In the genomic region with DNA sequence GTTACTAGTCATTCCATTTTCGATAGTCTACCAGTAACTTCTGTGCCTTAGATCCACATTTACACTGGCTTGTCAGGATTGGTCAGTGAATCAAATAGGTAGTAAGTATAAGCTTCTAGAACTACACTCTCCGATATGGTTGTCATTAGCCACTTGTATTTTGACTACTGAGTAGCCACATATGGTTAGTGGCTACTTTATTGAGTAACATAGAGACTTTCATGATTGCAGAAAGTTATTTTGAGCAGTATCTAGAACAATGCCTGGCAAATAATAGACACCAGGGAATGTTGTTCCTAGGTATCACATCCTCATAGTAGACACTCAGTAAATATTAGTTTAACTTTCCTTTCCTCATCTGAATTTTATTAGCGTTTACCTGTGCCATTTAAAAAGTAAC, we compare ENCODE assay signal across 15 cellular contexts.
A peak's percentile ranks its signal among the peaks of the same experiment; 100 is the strongest.
DNase-seq lines count a peak whose midpoint lies in the region; ATAC-seq and TF ChIP-seq lines count a peak whose summit lies in the region.
"Had no signal": no experiment of that assay in that cellular context is flagged by ENCODE, and none has a peak within 500 bp of the region (broad histone marks: within the 10 kb centered on the region; RNA-seq: fewer than 3 reads in every experiment).

No MANE protein-coding gene starts in this region.

- H3K4me3 Mint-ChIP-seq in effector memory CD8-positive, alpha-beta T cell = no peak overlapping the region

- H3K27ac ChIP-seq in VCaP = peak overlapping the region; percentile 36; the same call in 1 of the 2 replicates

- no peaks in the 10 kb centered on the region for H3K4me1 Mint-ChIP-seq in effector memory CD8-positive, alpha-beta T cell (ENCODE audit: low read depth in 2 of 2)

- H3K9me3 Mint-ChIP-seq in effector memory CD8-positive, alpha-beta T cell = no peaks in the 10 kb centered on the region

- TF ChIP-seq CTCF in GM13977 (IDR thresholded peaks at IDR 0.05; ENCODE audit: extremely low read depth, insufficient read depth, missing control alignments) = no peak
- TF ChIP-seq CTCF in VCaP (conservative IDR thresholded peaks at IDR 0.05) = no peak

- no peaks in the 10 kb centered on the region for H3K27me3 Mint-ChIP-seq in effector memory CD8-positive, alpha-beta T cell

- no peak overlapping the region for H3K27ac Mint-ChIP-seq in effector memory CD8-positive, alpha-beta T cell

- DNase-seq in GM13977 (ENCODE audit: low spot score) (peak; percentile 35), LoVo (ENCODE audit: low spot score) (no peak), NCI-H526 treated with DMSO at 0.1 percent for 48 hours (lab: John Stamatoyannopoulos, UW) (no peak)
- no peak for DNase-seq in effector memory CD8-positive, alpha-beta T cell
- DNase-seq: activated T-cell treated with anti-CD3 and anti-CD28 coated beads for 4 hours; amygdala; cortex of kidney; DMS 273 treated with DMSO at 0.1 percent for 48 hours; MG63; midbrain; stimulated activated CD8-positive, alpha-beta memory T cell treated with anti-CD3 and anti-CD28 coated beads, Interleukin-4, amount 100 ng/mL, for 48 hours had no signal

- in situ Hi-C loops in GM13977 (cut with MboI; ENCODE audit: low pct_unique_long_range_greater_than_20kb, low sequenced_read_pairs, unreplicated experiment) = no loop called here

- peaks cover 5% of the 10 kb centered on the region for H3K36me3 Mint-ChIP-seq in effector memory CD8-positive, alpha-beta T cell (ENCODE audit: insufficient read depth)

- ATAC-seq in GM19463 (IDR thresholded peaks at IDR 0.05; ENCODE audit: unreplicated experiment) (peak; percentile 79), HG02973 (IDR thresholded peaks at IDR 0.05; ENCODE audit: unreplicated experiment) (peak; percentile 93), GM21447 (IDR thresholded peaks at IDR 0.05; ENCODE audit: unreplicated experiment) (no peak)
- no peak for ATAC-seq in effector memory CD8-positive, alpha-beta T cell (replicated peaks)

Comparison
In these comparisons a context has a peak if more than half of its experiments do, and no peak if none do; other contexts are left out.
1. ATAC-seq: peak in GM19463 (single experiment) and HG02973 (single experiment); none in effector memory CD8-positive, alpha-beta T cell (single experiment) and GM21447 (single experiment).